In the genomic region with DNA sequence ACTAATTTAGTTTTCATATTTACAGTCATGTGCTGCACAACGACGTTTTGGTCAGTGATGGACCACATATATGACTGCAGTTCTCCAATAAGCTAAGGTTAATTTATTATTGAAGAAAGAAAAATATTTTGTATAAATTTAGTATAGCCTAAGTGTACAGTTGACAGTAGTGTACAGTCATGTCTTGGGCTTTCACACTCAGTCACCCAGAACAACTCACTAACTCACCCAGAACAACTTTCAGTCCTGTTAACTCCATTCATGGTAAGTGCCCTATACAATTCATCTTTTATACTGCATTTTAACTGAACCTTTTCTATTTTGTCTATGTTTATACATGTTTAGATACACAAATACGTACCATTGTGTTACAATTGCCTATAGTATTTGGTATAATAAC, we compare ENCODE assay signal across 10 cellular contexts. TPM values are rescaled to one million over a fixed set of nuclear protein-coding genes. Genes with fewer than 3 reads are reported as not detected.
A peak's percentile ranks its signal among the peaks of the same experiment; 100 is the strongest.
DNase-seq lines count a peak whose midpoint lies in the region; ATAC-seq, FAIRE-seq and TF ChIP-seq lines count a peak whose summit lies in the region.
"Had no signal": no experiment of that assay in that cellular context is flagged by ENCODE, and none has a peak within 500 bp of the region (broad histone marks: within the 10 kb centered on the region; RNA-seq: fewer than 3 reads in every experiment).

No MANE protein-coding gene starts in this region.

- H3K4me2 ChIP-seq in OCI-LY7 (ENCODE audit: low read length), result peak overlapping the region; percentile 91

- no peaks in the 10 kb centered on the region for H3K9me3 ChIP-seq in ES-I3 (ENCODE audit: control insufficient read depth, insufficient read depth, low read length)
- H3K9me3 ChIP-seq in OCI-LY7 (ENCODE audit: low read length), result no peaks in the 10 kb centered on the region
- H3K9me3 ChIP-seq: neutrophil had no signal

- POLR2A ChIA-PET in OCI-LY7 (lab: Charles Lee), result interaction anchor here (0.6 kb wide), 1 partner anchor 512 kb away, joined by 4 read pairs; no protein-coding TSS in a partner anchor

- CTCF ChIA-PET in OCI-LY7 (lab: Charles Lee; ENCODE audit: unreplicated experiment), result no interaction called here

- peak; percentile 74 for FAIRE-seq in islet of Langerhans (lab: Jason Lieb, UNC)
- FAIRE-seq: bronchial epithelial cell had no signal

- TF ChIP-seq CTCF in OCI-LY7 (conservative IDR thresholded peaks at IDR 0.05; ENCODE audit: low read length), result no peak

- H3K36me3 ChIP-seq in ES-I3 (ENCODE audit: insufficient read depth, low read length), result no peaks in the 10 kb centered on the region
- no peaks in the 10 kb centered on the region; the same call in 1 of the 2 replicates for H3K36me3 ChIP-seq in OCI-LY7 (ENCODE audit: insufficient read depth, low read length)
- H3K36me3 ChIP-seq: neutrophil had no signal

- intact Hi-C loops in OCI-LY7 (cut with micrococcal nuclease; ENCODE audit: unreplicated experiment), result loop anchor here (1.0 to 10.0 kb wide), 3 partner anchors 290 to 776 kb away; no protein-coding TSS in a partner anchor

- no peak overlapping the region for H3K27ac ChIP-seq in OCI-LY7 (ENCODE audit: low read depth, low read length, poor library complexity, severe bottlenecking)
- H3K27ac ChIP-seq: neutrophil had no signal

- 0 out of 2 replicates have a peak overlapping the region, but pooled peaks have one; percentile 53 for H3K9ac ChIP-seq in ES-I3 (ENCODE audit: low read depth, low read length)

- DNase-seq in OCI-LY7 (ENCODE audit: low spot score) (no peak), GF-D8 (lab: John Stamatoyannopoulos, UW) (no peak)
- DNase-seq in stimulated activated CD4-positive, alpha-beta T cell treated with anti-CD3 and anti-CD28 coated beads, Interleukin-4, amount 100 ng/mL, for 1 hour, result no peak

- H3K4me1 ChIP-seq in ES-I3 (ENCODE audit: insufficient read depth, low read length) (0 out of 2 replicates have a peak, but pooled peaks cover 6% of the 10 kb centered on the region), OCI-LY7 (ENCODE audit: insufficient read depth, low read length, poor library complexity, severe bottlenecking) (no peaks in the 10 kb centered on the region)

- peak; percentile 27 for ATAC-seq in GM21619 (IDR thresholded peaks at IDR 0.05; ENCODE audit: unreplicated experiment)
- no peak for ATAC-seq in HG03135 (IDR thresholded peaks at IDR 0.05; ENCODE audit: unreplicated experiment)
- ATAC-seq in HG03565 (IDR thresholded peaks at IDR 0.05; ENCODE audit: unreplicated experiment), result no peak

- H3K9me2 ChIP-seq in OCI-LY7 (ENCODE audit: insufficient read depth, low read length), result no peaks in the 10 kb centered on the region

- no TSS peak for BruUV-seq in OCI-LY7 (replicated peaks; lab: Mats Ljungman, UMichigan)

- peak overlapping the region; percentile 63 for H3K4me3 ChIP-seq in OCI-LY7 (ENCODE audit: low read depth, low read length, poor library complexity, severe bottlenecking)

- no peaks in the 10 kb centered on the region for H3K79me2 ChIP-seq in OCI-LY7 (ENCODE audit: insufficient read depth, low read depth, low read length)

- peak overlapping the region; percentile 96; the same call in 1 of the 2 replicates for H2AFZ ChIP-seq in OCI-LY7 (ENCODE audit: low read length)

- H4K20me1 ChIP-seq in OCI-LY7 (ENCODE audit: insufficient read depth, low read length), result no peaks in the 10 kb centered on the region

RNA-seq across cellular contexts. Expression of gene GABRR3, which starts 3.8 kb away (rescaled TPM):
- total RNA-seq in OCI-LY7 (2014; rRNA removed; shearing (Covaris generic)), result not detected in 2 replicates
- not detected in 2 replicates for total RNA-seq in OCI-LY7 (2022)
- total RNA-seq: bronchial epithelial cell had no signal

RNA-seq across cellular contexts. Expression of gene OR5AC2, which starts 48.1 kb away (rescaled TPM):
- total RNA-seq in OCI-LY7 (2014; rRNA removed; shearing (Covaris generic)), result not detected in 2 replicates
- total RNA-seq in OCI-LY7 (2022), result not detected in 2 replicates
- total RNA-seq: bronchial epithelial cell had no signal
